12 cellular contexts compared by ENCODE assay signal in genomic region chr16:21638573-21638975, GRCh38. TPM values are rescaled to one million over a fixed set of nuclear protein-coding genes. Genes with fewer than 3 reads are reported as not detected.
DNase-seq lines count a peak whose midpoint lies in the region; FAIRE-seq and TF ChIP-seq lines count a peak whose summit lies in the region.
"Had no signal": no experiment of that assay in that cellular context is flagged by ENCODE, and none has a peak within 500 bp of the region (broad histone marks: within the 10 kb centered on the region; RNA-seq: fewer than 3 reads in every experiment).

No MANE protein-coding gene starts in this region.

- H3K4me2 ChIP-seq in BLaER1 treated with 17β-estradiol and CSF1 and Interleukin-3, amounts not matched to agents 10 nM and 100 nM = peak overlapping the region in 5 of 11 experiments; percentile 0 to 99 (median 67); a peak in 6 of 22 replicates

- DNase-seq in HS-5 (ENCODE audit: low read depth) = peak; percentile 82
- peak; percentile 26 for DNase-seq in kidney tubule cell (ENCODE audit: low spot score)
- DNase-seq in right atrium auricular region (ENCODE audit: low spot score) = no peak
- no peak for DNase-seq in GM19239 (ENCODE audit: insufficient read length, low spot score)
- no peak for DNase-seq in Peyer's patch
- DNase-seq in NCI-H524 treated with DMSO at 0.1 percent for 48 hours (lab: John Stamatoyannopoulos, UW) = no peak
- DNase-seq: aorta, NCI-H1417 had no signal

- peaks cover 11 to 100% (median 81%) of the 10 kb centered on the region in 10 experiments for H3K4me1 ChIP-seq in BLaER1 treated with 17β-estradiol and CSF1 and Interleukin-3, amounts not matched to agents 10 nM and 100 nM
- H3K4me1 ChIP-seq in right atrium auricular region (no peaks in the 10 kb centered on the region), Peyer's patch (no peaks in the 10 kb centered on the region)

- H3K27ac Mint-ChIP-seq in activated naive CD4-positive, alpha-beta T cell treated with anti-CD3 and anti-CD28 coated beads, Interleukin-2, amount 50 U/mL, for 24 hours = peak overlapping the region; percentile 43

- TF ChIP-seq CTCF in right atrium auricular region (IDR thresholded peaks at IDR 0.05) (no peak), Peyer's patch (IDR thresholded peaks at IDR 0.05) (no peak)

- H3K27me3 Mint-ChIP-seq in activated naive CD4-positive, alpha-beta T cell treated with anti-CD3 and anti-CD28 coated beads, Interleukin-2, amount 50 U/mL, for 24 hours = no peaks in the 10 kb centered on the region

- no peaks in the 10 kb centered on the region for H3K27me3 ChIP-seq in BLaER1 treated with 17β-estradiol and CSF1 and Interleukin-3, amounts not matched to agents 10 nM and 100 nM
- H3K27me3 ChIP-seq in right atrium auricular region = no peaks in the 10 kb centered on the region
- H3K27me3 ChIP-seq in Peyer's patch = no peaks in the 10 kb centered on the region

- peaks cover 41 to 100% (median 91%) of the 10 kb centered on the region in 11 experiments for H3K36me3 ChIP-seq in BLaER1 treated with 17β-estradiol and CSF1 and Interleukin-3, amounts not matched to agents 10 nM and 100 nM
- H3K36me3 ChIP-seq in right atrium auricular region (no peaks in the 10 kb centered on the region), Peyer's patch (no peaks in the 10 kb centered on the region)

- no peaks in the 10 kb centered on the region for H3K9me3 Mint-ChIP-seq in activated naive CD4-positive, alpha-beta T cell treated with anti-CD3 and anti-CD28 coated beads, Interleukin-2, amount 50 U/mL, for 24 hours

- peaks cover 8% of the 10 kb centered on the region for H3K36me3 Mint-ChIP-seq in activated naive CD4-positive, alpha-beta T cell treated with anti-CD3 and anti-CD28 coated beads, Interleukin-2, amount 50 U/mL, for 24 hours

- H3K27ac ChIP-seq in BLaER1 treated with 17β-estradiol and CSF1 and Interleukin-3, amounts not matched to agents 10 nM and 100 nM = peak overlapping the region in 7 of 11 experiments; percentile 5 to 54 (median 36); a peak in 10 of 22 replicates
- H3K27ac ChIP-seq in right atrium auricular region (no peak overlapping the region), Peyer's patch (peak overlapping the region in 1 of 4 donors; percentile 35)

- TF ChIP-seq POLR2A in Peyer's patch (IDR thresholded peaks at IDR 0.05) = no peak

- no peak for FAIRE-seq in GM19239 (lab: Jason Lieb, UNC)
- FAIRE-seq: D721Med had no signal

- peaks cover 4 to 100% (median 69%) of the 10 kb centered on the region in 11 experiments; a peak in 19 of 22 replicates for H4K20me1 ChIP-seq in BLaER1 treated with 17β-estradiol and CSF1 and Interleukin-3, amounts not matched to agents 10 nM and 100 nM

- no peak overlapping the region for H3K4me3 ChIP-seq in BLaER1 treated with 17β-estradiol and CSF1 and Interleukin-3, amounts not matched to agents 10 nM and 100 nM
- no peak overlapping the region for H3K4me3 ChIP-seq in right atrium auricular region
- H3K4me3 ChIP-seq in Peyer's patch = no peak overlapping the region

- peaks cover 30% of the 10 kb centered on the region for H3K4me1 Mint-ChIP-seq in activated naive CD4-positive, alpha-beta T cell treated with anti-CD3 and anti-CD28 coated beads, Interleukin-2, amount 50 U/mL, for 24 hours

- no peak overlapping the region for H3K4me3 Mint-ChIP-seq in activated naive CD4-positive, alpha-beta T cell treated with anti-CD3 and anti-CD28 coated beads, Interleukin-2, amount 50 U/mL, for 24 hours

- peak overlapping the region in 1 of 11 experiments; percentile 5; a peak in 1 of 22 replicates for H3K9ac ChIP-seq in BLaER1 treated with 17β-estradiol and CSF1 and Interleukin-3, amounts not matched to agents 10 nM and 100 nM

- H3K9me3 ChIP-seq in BLaER1 treated with 17β-estradiol and CSF1 and Interleukin-3, amounts not matched to agents 10 nM and 100 nM (replicated peaks in 1 of 11) = peaks cover 0 to 12% (median 0%) of the 10 kb centered on the region in 11 experiments; a peak in 2 of 22 replicates
- H3K9me3 ChIP-seq in right atrium auricular region (no peaks in the 10 kb centered on the region), Peyer's patch (no peaks in the 10 kb centered on the region)

RNA-seq across cellular contexts. Expression of gene IGSF6, which starts 13.8 kb away (rescaled TPM):
- total RNA-seq in right atrium auricular region = 1 to 10 TPM in 1 of 2 donors, under 1 TPM in 1; 0.67 to 1.6 TPM
- total RNA-seq in Peyer's patch = 1 to 10 TPM in 2 of 4 donors, under 1 TPM in 1, not detected in 1; 0.76 to 7.4 (median 1.3) TPM
- total RNA-seq: pulmonary artery endothelial cell had no signal

RNA-seq across cellular contexts. Expression of gene OTOA, which starts 25.2 kb away (rescaled TPM):
- not detected for total RNA-seq in right atrium auricular region
- total RNA-seq in Peyer's patch = not detected
- total RNA-seq: pulmonary artery endothelial cell had no signal

RNA-seq across cellular contexts. Expression of gene METTL9, which starts 39.2 kb away (rescaled TPM):
- total RNA-seq in right atrium auricular region = 10 to 100 TPM; 58.6 to 62.6 TPM
- total RNA-seq in Peyer's patch = 10 to 100 TPM; 59.2 to 75.8 (median 70.3) TPM

Comparison
In these comparisons a context has a peak if more than half of its experiments do, and no peak if none do; other contexts are left out.
1. H3K27ac ChIP-seq: peak in BLaER1 treated with 17β-estradiol and CSF1 and Interleukin-3, amounts not matched to agents 10 nM and 100 nM (7 of 11); none in right atrium auricular region (0 of 2).
2. DNase-seq: peak in HS-5 (single experiment) and kidney tubule cell (single experiment); none in right atrium auricular region (single experiment), GM19239 (single experiment), Peyer's patch (0 of 3) and NCI-H524 treated with DMSO at 0.1 percent for 48 hours (single experiment).